Comparison of ENCODE assay signal across 1 cellular context in genomic region chr5:5350101-5350500, GRCh38.
TF ChIP-seq lines count a peak whose summit lies in the region.

No MANE protein-coding gene starts in this region.

TF ChIP-seq in HEK293, 187 proteins besides CTCF, POLR2A, EP300 and RAD21 (continued from another document and continues in another):
- TF ChIP-seq PRDM10 (tag by site-specific recombination; IDR thresholded peaks at IDR 0.05), result peak; percentile 32; the same call in 1 of the 2 replicates
- TF ChIP-seq ZNF221 (tag by site-specific recombination; IDR thresholded peaks at IDR 0.05; ENCODE audit: borderline replicate concordance), result no peak
- no peak for TF ChIP-seq ZNF529 (tag by site-specific recombination; IDR thresholded peaks at IDR 0.05; ENCODE audit: insufficient replicate concordance)
- TF ChIP-seq ZBTB8A (tag by site-specific recombination; IDR thresholded peaks at IDR 0.05), result no peak
- TF ChIP-seq GLIS1 (tag by site-specific recombination; IDR thresholded peaks at IDR 0.05), result peak; percentile 59
- no peak for TF ChIP-seq MZF1 (tag by site-specific recombination; IDR thresholded peaks at IDR 0.05; ENCODE audit: borderline replicate concordance)
- TF ChIP-seq ZNF391 (tag by site-specific recombination; IDR thresholded peaks at IDR 0.05; ENCODE audit: borderline replicate concordance, low read depth), result no peak
- TF ChIP-seq ZNF175 (tag by site-specific recombination; IDR thresholded peaks at IDR 0.05), result no peak
- no peak for TF ChIP-seq ZNF214 (tag by site-specific recombination; IDR thresholded peaks at IDR 0.05; ENCODE audit: borderline replicate concordance)
- TF ChIP-seq ZNF398 (tag by site-specific recombination; IDR thresholded peaks at IDR 0.05), result peak; percentile 38; the same call in 1 of the 2 replicates
- TF ChIP-seq ZFP69B (tag by site-specific recombination; IDR thresholded peaks at IDR 0.05), result peak; percentile 55; the same call in 1 of the 2 replicates
- TF ChIP-seq ELK4 (IDR thresholded peaks at IDR 0.05; ENCODE audit: borderline replicate concordance, low read depth, low read length), result no peak
- no peak for TF ChIP-seq ZBTB44 (tag by site-specific recombination; IDR thresholded peaks at IDR 0.05)
- TF ChIP-seq ZNF433 (tag by site-specific recombination; IDR thresholded peaks at IDR 0.05; ENCODE audit: low read depth), result no peak
- no peak for TF ChIP-seq ZBTB7A (tag by site-specific recombination; IDR thresholded peaks at IDR 0.05; ENCODE audit: low read depth)
- TF ChIP-seq PATZ1 (tag by site-specific recombination; IDR thresholded peaks at IDR 0.05), result no peak
- TF ChIP-seq ZBTB10 (tag by site-specific recombination; IDR thresholded peaks at IDR 0.05), result no peak
- TF ChIP-seq AEBP2 (tag by site-specific recombination; IDR thresholded peaks at IDR 0.05; ENCODE audit: borderline replicate concordance), result no peak
- no peak for TF ChIP-seq REPIN1 (tag by site-specific recombination; IDR thresholded peaks at IDR 0.05; ENCODE audit: low read depth)
- TF ChIP-seq ZFP41 (tag by site-specific recombination; IDR thresholded peaks at IDR 0.05; ENCODE audit: borderline replicate concordance), result no peak
- no peak for TF ChIP-seq BCL6B (tag by site-specific recombination; IDR thresholded peaks at IDR 0.05)
- TF ChIP-seq ZNF16 (tag by site-specific recombination; IDR thresholded peaks at IDR 0.05; ENCODE audit: low read depth), result no peak
- TF ChIP-seq EGR2 (tag by site-specific recombination; IDR thresholded peaks at IDR 0.05; ENCODE audit: low read depth), result no peak
- no peak for TF ChIP-seq FEZF1 (tag by site-specific recombination; IDR thresholded peaks at IDR 0.05)
- no peak for TF ChIP-seq OVOL3 (tag by site-specific recombination; IDR thresholded peaks at IDR 0.05)
- no peak for TF ChIP-seq ZBTB6 (tag by site-specific recombination; IDR thresholded peaks at IDR 0.05)
- no peak for TF ChIP-seq ZNF677 (tag by site-specific recombination; IDR thresholded peaks at IDR 0.05)
- TF ChIP-seq ZNF692 (tag by site-specific recombination; IDR thresholded peaks at IDR 0.05), result peak; percentile 62; the same call in 1 of the 2 replicates
- no peak for TF ChIP-seq TRIM28 (IDR thresholded peaks at IDR 0.05; ENCODE audit: borderline replicate concordance, low read length)
- TF ChIP-seq ZIC2 (tag by site-specific recombination; IDR thresholded peaks at IDR 0.05), result peak; percentile 57; the same call in 1 of the 2 replicates
- TF ChIP-seq ZXDB (tag by site-specific recombination; IDR thresholded peaks at IDR 0.05), result no peak
- TF ChIP-seq ZNF513 (tag by site-specific recombination; IDR thresholded peaks at IDR 0.05), result no peak
- no peak for TF ChIP-seq ZFP3 (tag by site-specific recombination; IDR thresholded peaks at IDR 0.05; ENCODE audit: low read depth)
- no peak for TF ChIP-seq HOXA7 (CRISPR knock-in tag; IDR thresholded peaks at IDR 0.05; ENCODE audit: borderline replicate concordance)
- TF ChIP-seq IKZF3 (tag by site-specific recombination; IDR thresholded peaks at IDR 0.05), result no peak
- TF ChIP-seq ZSCAN16 (tag by site-specific recombination; IDR thresholded peaks at IDR 0.05), result no peak
- TF ChIP-seq ZNF146 (tag by site-specific recombination; IDR thresholded peaks at IDR 0.05), result no peak
- peak; percentile 28; the same call in 1 of the 2 replicates for TF ChIP-seq GLIS2 (tag by site-specific recombination; IDR thresholded peaks at IDR 0.05)
- no peak for TF ChIP-seq ZNF560 (tag by site-specific recombination; IDR thresholded peaks at IDR 0.05; ENCODE audit: borderline replicate concordance)
